In genomic region chr2:232076272-232076671, GRCh38 we compare ENCODE assay signal across 28 cellular contexts.
"Had no signal": no experiment of that assay in that cellular context is flagged by ENCODE, and none has a peak within 500 bp of the region (broad histone marks: within the 10 kb centered on the region; RNA-seq: fewer than 3 reads in every experiment).

No MANE protein-coding gene starts in this region.

- DNase-seq: hypothalamus; immature natural killer cell; kidney; left colon; left lung; lower lobe of right lung; mammary epithelial cell; mesenchymal stem cell; naive B cell; pancreas; retina; right cardiac atrium; stimulated activated CD4-positive, alpha-beta T cell treated with anti-CD3 and anti-CD28 coated beads, Interleukin-12 subunit alpha, Interleukin-12 subunit beta, amount 100 ng/mL, for 4 hours; stimulated activated CD4-positive, alpha-beta T cell treated with anti-CD3 and anti-CD28 coated beads, Interleukin-15, amount 100 ng/mL, for 24 hours; stimulated activated CD4-positive, alpha-beta T cell treated with anti-CD3 and anti-CD28 coated beads, Interleukin-2, amount 100 ng/mL, for 24 hours; stimulated activated CD4-positive, alpha-beta T cell treated with anti-CD3 and anti-CD28 coated beads, Interleukin-4, amount 100 ng/mL, for 1 hour; stimulated activated naive CD4-positive, alpha-beta T cell; stomach; testis; transverse colon; upper lobe of left lung had no signal

- H3K9me3 Mint-ChIP-seq: immature natural killer cell had no signal

- H3K27me3 ChIP-seq: left lung, pancreas, stomach, testis, thyroid gland, transverse colon, upper lobe of left lung, vagina had no signal

- H3K36me3 ChIP-seq: left lung, lower lobe of right lung, pancreas, prostate gland, stomach, thyroid gland, transverse colon, upper lobe of left lung, vagina had no signal

- H3K4me1 ChIP-seq: left lung, lower lobe of right lung, prostate gland, testis, transverse colon had no signal

- H3K27ac ChIP-seq: left lung, lower lobe of right lung, pancreas, prostate gland, skin epidermis, stomach, testis, thyroid gland, transverse colon, upper lobe of left lung, vagina had no signal

- ATAC-seq: left colon, lower lobe of right lung, pancreas, right cardiac atrium, sciatic nerve had no signal

- H3K4me3 Mint-ChIP-seq: immature natural killer cell, naive B cell, nephron, neural crest cell had no signal

- H3K4me1 Mint-ChIP-seq: neural crest cell had no signal

- H3K27me3 Mint-ChIP-seq: naive B cell had no signal

- H3K9me3 ChIP-seq: left lung, lower lobe of right lung, pancreas, prostate gland, stomach, testis, thyroid gland, transverse colon, upper lobe of left lung, vagina had no signal

- H3K27ac Mint-ChIP-seq: immature natural killer cell, nephron had no signal

- H3K4me3 ChIP-seq: left lung, lower lobe of right lung, pancreas, prostate gland, skin epidermis, stomach, testis, thyroid gland, transverse colon, upper lobe of left lung, vagina had no signal
